Comparison of ENCODE assay signal across 14 cellular contexts in the genomic region with DNA sequence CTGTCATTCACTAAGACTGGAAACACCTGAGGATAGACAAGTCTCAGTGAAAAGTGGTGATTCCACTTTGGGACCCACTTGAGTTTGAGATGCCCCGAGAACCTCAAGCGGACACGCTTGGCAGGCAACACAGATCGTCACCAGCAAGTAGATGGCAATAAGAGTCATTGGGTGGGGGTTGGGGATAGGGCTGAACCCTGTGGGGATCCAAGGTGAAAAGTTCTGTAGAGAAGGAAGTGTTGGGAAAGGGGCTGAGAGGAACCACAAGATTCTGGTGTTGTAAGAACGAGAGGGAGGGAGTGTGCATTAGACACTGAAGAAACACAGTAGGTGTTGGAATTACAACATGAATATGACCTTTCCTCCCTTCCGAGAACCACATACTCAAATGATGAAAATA. TPM values are rescaled to one million over a fixed set of nuclear protein-coding genes. Genes with fewer than 3 reads are reported as not detected.
"Had no signal": no experiment of that assay in that cellular context is flagged by ENCODE, and none has a peak within 500 bp of the region (broad histone marks: within the 10 kb centered on the region; RNA-seq: fewer than 3 reads in every experiment).

No MANE protein-coding gene starts in this region.

- H3K4me1 Mint-ChIP-seq: naive B cell had no signal

- H3K9me3 ChIP-seq: adrenal gland, transverse colon had no signal

- H3K4me3 ChIP-seq: adrenal gland, lung, transverse colon had no signal

- ATAC-seq: activated CD4-positive, CD25-positive, alpha-beta regulatory T cell treated with anti-CD3 and anti-CD28 coated beads, Interleukin-2, amount 50 U/mL, for 24 hours; stimulated activated effector memory CD8-positive, alpha-beta T cell treated with anti-CD3 and anti-CD28 coated beads, Interleukin-12 subunit alpha, Interleukin-12 subunit beta, amount 100 ng/mL, for 72 hours had no signal

- H3K4me1 ChIP-seq: adrenal gland had no signal

- DNase-seq: activated naive CD4-positive, alpha-beta T cell treated with anti-CD3 and anti-CD28 coated beads, Interleukin-2, amount 50 U/mL, for 16 hours; adrenal gland; central memory CD4-positive, alpha-beta T cell; hypothalamus; kidney glomerular epithelial cell; naive B cell; posterior cingulate gyrus; small intestine; transverse colon had no signal

- H3K4me3 Mint-ChIP-seq: naive B cell; stimulated activated effector memory CD8-positive, alpha-beta T cell treated with anti-CD3 and anti-CD28 coated beads, Interleukin-12 subunit alpha, Interleukin-12 subunit beta, amount 100 ng/mL, for 72 hours had no signal

- H3K9me3 Mint-ChIP-seq: activated T-helper 2 cell treated with anti-CD3 and anti-CD28 coated beads, Interferon-gamma antibody, Interleukin-2, Interleukin-4, amounts not matched to agents 10 μg/mL and 5 μg/mL and 100 μg/mL, durations not matched to agents 14 hours and 24 hours and 36 hours; naive B cell; stimulated activated effector memory CD8-positive, alpha-beta T cell treated with anti-CD3 and anti-CD28 coated beads, Interleukin-12 subunit alpha, Interleukin-12 subunit beta, amount 100 ng/mL, for 72 hours had no signal

- H3K27ac ChIP-seq: adrenal gland, transverse colon had no signal

- H3K27me3 ChIP-seq: adrenal gland, transverse colon had no signal

- H3K27ac Mint-ChIP-seq: activated T-helper 2 cell treated with anti-CD3 and anti-CD28 coated beads, Interferon-gamma antibody, Interleukin-2, Interleukin-4, amounts not matched to agents 10 μg/mL and 5 μg/mL and 100 μg/mL, durations not matched to agents 14 hours and 24 hours and 36 hours; naive B cell; stimulated activated effector memory CD8-positive, alpha-beta T cell treated with anti-CD3 and anti-CD28 coated beads, Interleukin-12 subunit alpha, Interleukin-12 subunit beta, amount 100 ng/mL, for 72 hours had no signal

RNA-seq across cellular contexts. Expression of a gene that starts 45.4 kb away (rescaled TPM):
- total RNA-seq: activated T-helper 2 cell treated with anti-CD3 and anti-CD28 coated beads, Interferon-gamma antibody, Interleukin-2, Interleukin-4, amounts not matched to agents 10 μg/mL and 5 μg/mL and 100 μg/mL, durations not matched to agents 14 hours and 24 hours and 36 hours; T-helper 2 cell treated with Interferon-gamma antibody and Interleukin-4, amounts not matched to agents 100 ng/mL and 5 ng/mL, for 36 hours had no signal

RNA-seq across cellular contexts. Expression of a gene that starts 45.6 kb away (rescaled TPM):
- total RNA-seq: T-helper 2 cell treated with Interferon-gamma antibody and Interleukin-4, amounts not matched to agents 100 ng/mL and 5 ng/mL, for 36 hours had no signal
